Comparison of ENCODE assay signal across 16 cellular contexts in genomic region chr12:132507656-132508055, GRCh38. TPM values are rescaled to one million over a fixed set of nuclear protein-coding genes. Genes with fewer than 3 reads are reported as not detected.
DNase-seq lines count a peak whose midpoint lies in the region; ATAC-seq, FAIRE-seq and TF ChIP-seq lines count a peak whose summit lies in the region.
"Had no signal": no experiment of that assay in that cellular context is flagged by ENCODE, and none has a peak within 500 bp of the region (broad histone marks: within the 10 kb centered on the region; RNA-seq: fewer than 3 reads in every experiment).

No MANE protein-coding gene starts in this region.

- no peak overlapping the region for H3K4me2 ChIP-seq in K562 (ENCODE audit: insufficient read depth, low read length)
- no peak overlapping the region for H3K4me2 ChIP-seq in mesendoderm (ENCODE audit: low read length)
- no peak overlapping the region for H3K4me2 ChIP-seq in PC-9

- no peak for TF ChIP-seq RAD21 in K562 (CRISPR knock-in tag; conservative IDR thresholded peaks at IDR 0.05 in 1 of 2, IDR thresholded peaks at IDR 0.05 in 1 of 2)

- no peak for FAIRE-seq in K562 (lab: Jason Lieb, UNC)

- H3K4me3 Mint-ChIP-seq in natural killer cell = no peak overlapping the region
- no peak overlapping the region for H3K4me3 Mint-ChIP-seq in natural killer cell treated with Interleukin-12 subunit alpha and Interleukin-12 subunit beta and Interleukin-15 and Interleukin-18, amount 100 ng/mL, for 72 hours
- no peak overlapping the region for H3K4me3 Mint-ChIP-seq in activated T-helper 17 cell treated with anti-CD3 and anti-CD28 coated beads, Interleukin-2, amount 50 U/mL, for 72 hours

- no peak for TF ChIP-seq CTCF in natural killer cell (IDR thresholded peaks at IDR 0.05)
- peak; percentile 11 to 33 (median 31); a peak in 2 of 6 replicates for TF ChIP-seq CTCF in K562 (IDR thresholded peaks at IDR 0.05 in 2 of 3, conservative IDR thresholded peaks at IDR 0.05 in 1 of 3; ENCODE audit: insufficient read depth in 2 of 3, low read depth in 1 of 3, low read length in 3 of 3)
- no peak for TF ChIP-seq CTCF in PC-9 (conservative IDR thresholded peaks at IDR 0.05)

- H3K27me3 ChIP-seq in K562 (ENCODE audit: control insufficient read depth in 2 of 2, insufficient read depth in 2 of 2, low read length in 2 of 2) (no peaks in the 10 kb centered on the region), mesendoderm (ENCODE audit: insufficient read depth, low read length, poor library complexity) (no peaks in the 10 kb centered on the region), PC-9 (ENCODE audit: insufficient read depth, low read depth) (no peaks in the 10 kb centered on the region)

- H3K23ac ChIP-seq in mesendoderm (ENCODE audit: low read length) = no peak overlapping the region

- in situ Hi-C loops in K562 (cut with MboI) = no loop called here

- H3K79me1 ChIP-seq in mesendoderm (ENCODE audit: low read length) = peaks cover 12% of the 10 kb centered on the region

- TF ChIP-seq EP300 in K562 (IDR thresholded peaks at IDR 0.05; ENCODE audit: low read length) = no peak

- H3K9me3 ChIP-seq in K562 (replicated peaks; ENCODE audit: control insufficient read depth, insufficient read depth, low read depth, low read length) = no peaks in the 10 kb centered on the region
- H3K9me3 ChIP-seq in PC-9 (ENCODE audit: insufficient read depth, low read depth) = no peaks in the 10 kb centered on the region
- H3K9me3 ChIP-seq: prostate gland had no signal

- DNase-seq in natural killer cell = no peak
- no peak for DNase-seq in natural killer cell treated with Interleukin-12 subunit alpha and Interleukin-12 subunit beta and Interleukin-15 and Interleukin-18, amount 100 ng/mL, for 72 hours (ENCODE audit: low spot score)
- no peak for DNase-seq in K562 (ENCODE audit: extremely low read depth in 1 of 4, low spot score in 3 of 4)
- DNase-seq in mesendoderm = peak; percentile 45
- no peak for DNase-seq in PC-9
- no peak for DNase-seq in dermis blood vessel endothelial cell
- DNase-seq: activated CD4-positive, alpha-beta T cell treated with anti-CD3 and anti-CD28 coated beads for 48 hours; central memory CD4-positive, alpha-beta T cell; DMS153; NCI-H2171; SHP77 treated with DMSO at 0.1 percent for 48 hours had no signal

- intact Hi-C loops in natural killer cell (cut with micrococcal nuclease) (no loop called here), K562 (cut with micrococcal nuclease) (no loop called here), PC-9 (cut with micrococcal nuclease; ENCODE audit: unreplicated experiment) (no loop called here)

- H4K8ac ChIP-seq in mesendoderm (ENCODE audit: low read depth, low read length) = no peak overlapping the region

- no peaks in the 10 kb centered on the region for H3K27me3 Mint-ChIP-seq in natural killer cell (ENCODE audit: low read depth in 2 of 2)
- H3K27me3 Mint-ChIP-seq in natural killer cell treated with Interleukin-12 subunit alpha and Interleukin-12 subunit beta and Interleukin-15 and Interleukin-18, amount 100 ng/mL, for 72 hours = no peaks in the 10 kb centered on the region
- no peaks in the 10 kb centered on the region for H3K27me3 Mint-ChIP-seq in activated T-helper 17 cell treated with anti-CD3 and anti-CD28 coated beads, Interleukin-2, amount 50 U/mL, for 72 hours
- H3K27me3 Mint-ChIP-seq: activated naive CD8-positive, alpha-beta T cell had no signal

- POLR2A ChIA-PET in K562 (lab: Yijun Ruan, JAX) = interaction anchor here (0.6 to 2.0 kb wide), 2 partner anchors 16 to 119 kb away, joined by 3 to 7 read pairs; no protein-coding TSS in a partner anchor
- POLR2A ChIA-PET in PC-9 (lab: Charles Lee; ENCODE audit: unreplicated experiment) = no interaction called here

- peaks cover 47% of the 10 kb centered on the region for H4K20me1 ChIP-seq in K562 (replicated peaks; ENCODE audit: control insufficient read depth, insufficient read depth, low read length)
- H4K20me1 ChIP-seq in PC-9 (ENCODE audit: insufficient read depth) = peaks cover 64% of the 10 kb centered on the region

- H2AK5ac ChIP-seq in mesendoderm (ENCODE audit: low read length) = no peak overlapping the region

- H3K56ac ChIP-seq in mesendoderm (ENCODE audit: low read length) = no peak overlapping the region

- H2BK120ac ChIP-seq in mesendoderm (ENCODE audit: low read depth, low read length) = no peak overlapping the region

- no peak overlapping the region for H3K18ac ChIP-seq in mesendoderm (ENCODE audit: low read length)

- no peak overlapping the region for H3K4ac ChIP-seq in mesendoderm (ENCODE audit: low read depth, low read length)

- no peak overlapping the region for H3K9ac ChIP-seq in K562 (ENCODE audit: insufficient read depth in 1 of 2, low read depth in 2 of 2, low read length in 2 of 2)
- H3K9ac ChIP-seq in mesendoderm (ENCODE audit: low read length) = no peak overlapping the region

- H3K9me3 Mint-ChIP-seq in natural killer cell = no peaks in the 10 kb centered on the region
- H3K9me3 Mint-ChIP-seq in natural killer cell treated with Interleukin-12 subunit alpha and Interleukin-12 subunit beta and Interleukin-15 and Interleukin-18, amount 100 ng/mL, for 72 hours = no peaks in the 10 kb centered on the region
- no peaks in the 10 kb centered on the region for H3K9me3 Mint-ChIP-seq in activated T-helper 17 cell treated with anti-CD3 and anti-CD28 coated beads, Interleukin-2, amount 50 U/mL, for 72 hours
- H3K9me3 Mint-ChIP-seq: T-helper 2 cell treated with Interferon-gamma antibody and Interleukin-4, amounts not matched to agents 5 μg/mL and 100 μg/mL, for 36 hours had no signal

- BruUV-seq in K562 (replicated peaks; lab: Mats Ljungman, UMichigan) = no TSS peak
- BruUV-seq in PC-9 (replicated peaks; lab: Mats Ljungman, UMichigan) = no TSS peak

- H3K4me1 ChIP-seq in K562 (replicated peaks in 1 of 2; ENCODE audit: control insufficient read depth in 2 of 2, insufficient read depth in 2 of 2, low read length in 2 of 2) (peaks cover 6 to 85% of the 10 kb centered on the region in 2 experiments; a peak in 3 of 5 replicates), mesendoderm (ENCODE audit: control insufficient read depth, low read depth, low read length) (peaks cover 8% of the 10 kb centered on the region), PC-9 (replicated peaks; ENCODE audit: insufficient read depth) (no peaks in the 10 kb centered on the region)

- H3K27ac ChIP-seq in K562 (ENCODE audit: extremely low read depth, low read depth, low read length) (no peak overlapping the region), mesendoderm (ENCODE audit: low read depth, low read length) (no peak overlapping the region), PC-9 (no peak overlapping the region)

- H3K9me1 ChIP-seq in K562 (ENCODE audit: control insufficient read depth, insufficient read depth, low read length) = peaks cover 23% of the 10 kb centered on the region

- no peaks in the 10 kb centered on the region for H3K36me3 Mint-ChIP-seq in natural killer cell
- no peaks in the 10 kb centered on the region for H3K36me3 Mint-ChIP-seq in natural killer cell treated with Interleukin-12 subunit alpha and Interleukin-12 subunit beta and Interleukin-15 and Interleukin-18, amount 100 ng/mL, for 72 hours
- H3K36me3 Mint-ChIP-seq in activated T-helper 17 cell treated with anti-CD3 and anti-CD28 coated beads, Interleukin-2, amount 50 U/mL, for 72 hours (ENCODE audit: low read depth) = no peaks in the 10 kb centered on the region
- H3K36me3 Mint-ChIP-seq: activated naive CD8-positive, alpha-beta T cell had no signal

- peaks cover 33 to 45% of the 10 kb centered on the region in 2 donors for H3K4me1 Mint-ChIP-seq in natural killer cell
- H3K4me1 Mint-ChIP-seq in natural killer cell treated with Interleukin-12 subunit alpha and Interleukin-12 subunit beta and Interleukin-15 and Interleukin-18, amount 100 ng/mL, for 72 hours (ENCODE audit: low read depth in 2 of 2) = peaks cover 14 to 25% of the 10 kb centered on the region in 2 donors
- H3K4me1 Mint-ChIP-seq in activated T-helper 17 cell treated with anti-CD3 and anti-CD28 coated beads, Interleukin-2, amount 50 U/mL, for 72 hours = no peaks in the 10 kb centered on the region

- no peak overlapping the region for H2BK5ac ChIP-seq in mesendoderm (ENCODE audit: low read length)

- CTCF ChIA-PET in K562 (lab: Yijun Ruan, JAX; ENCODE audit: low intra/inter-chr PET ratio) (no interaction called here), PC-9 (lab: Charles Lee) (no interaction called here)

- H3K27ac Mint-ChIP-seq in natural killer cell = peak overlapping the region; percentile 77 to 85
- H3K27ac Mint-ChIP-seq in natural killer cell treated with Interleukin-12 subunit alpha and Interleukin-12 subunit beta and Interleukin-15 and Interleukin-18, amount 100 ng/mL, for 72 hours = no peak overlapping the region
- H3K27ac Mint-ChIP-seq in activated T-helper 17 cell treated with anti-CD3 and anti-CD28 coated beads, Interleukin-2, amount 50 U/mL, for 72 hours = no peak overlapping the region
- H3K27ac Mint-ChIP-seq: T-helper 2 cell treated with Interferon-gamma antibody and Interleukin-4, amounts not matched to agents 5 μg/mL and 100 μg/mL, for 36 hours had no signal

- TF ChIP-seq POLR2A in K562 (conservative IDR thresholded peaks at IDR 0.05) = no peak

- ATAC-seq in natural killer cell (no peak), K562 (peak; percentile 3; the same call in 1 of the 3 replicates), HG03460 (IDR thresholded peaks at IDR 0.05; ENCODE audit: unreplicated experiment) (no peak)
- ATAC-seq in natural killer cell treated with Interleukin-12 subunit alpha and Interleukin-12 subunit beta and Interleukin-15 and Interleukin-18, amount 100 ng/mL, for 72 hours = no peak
- ATAC-seq in activated T-helper 17 cell treated with anti-CD3 and anti-CD28 coated beads, Interleukin-2, amount 50 U/mL, for 72 hours (replicated peaks) = no peak

- H3K79me2 ChIP-seq in K562 (ENCODE audit: control insufficient read depth, insufficient read depth, low read length) = peaks cover 51% of the 10 kb centered on the region
- H3K79me2 ChIP-seq in mesendoderm (ENCODE audit: control insufficient read depth, insufficient read depth, low read length) = peaks cover 11% of the 10 kb centered on the region
- H3K79me2 ChIP-seq in PC-9 (ENCODE audit: low read depth) = peaks cover 22% of the 10 kb centered on the region

- H2BK15ac ChIP-seq in mesendoderm (replicated peaks; ENCODE audit: low read depth) = no peak overlapping the region

- no peak overlapping the region for H4K5ac ChIP-seq in mesendoderm (ENCODE audit: low read length)

- no peaks in the 10 kb centered on the region for H3F3A ChIP-seq in PC-9 (ENCODE audit: insufficient read depth, low read depth)

- no peak overlapping the region for H3K4me3 ChIP-seq in K562
- no peak overlapping the region for H3K4me3 ChIP-seq in mesendoderm (ENCODE audit: low read length)
- no peak overlapping the region for H3K4me3 ChIP-seq in PC-9

- 80% methylated on average over 3 of the region's 6 CpGs for WGBS in K562 (ENCODE audit: insufficient coverage, low coverage, missing lambda C conversion rate)
- no CpG with 5 or more reads among the region's 6 CpGs for WGBS in mesendoderm (ENCODE audit: extremely low coverage, insufficient coverage, low lambda C conversion rate)

- H2AFZ ChIP-seq in K562 (ENCODE audit: low read depth, low read length) (no peak overlapping the region), PC-9 (no peak overlapping the region)

- peaks cover 29% of the 10 kb centered on the region; the same call in 1 of the 3 replicates for H3K36me3 ChIP-seq in K562 (ENCODE audit: control insufficient read depth, insufficient read depth, low read length)
- no peaks in the 10 kb centered on the region for H3K36me3 ChIP-seq in mesendoderm (ENCODE audit: control insufficient read depth, insufficient read depth, low read length)
- no peaks in the 10 kb centered on the region for H3K36me3 ChIP-seq in PC-9 (ENCODE audit: low read depth)
- H3K36me3 ChIP-seq: prostate gland had no signal

- no peaks in the 10 kb centered on the region for H3K9me2 ChIP-seq in PC-9 (ENCODE audit: insufficient read depth)

RNA-seq across cellular contexts. Expression of gene FBRSL1, which starts 17.7 kb away (rescaled TPM):
- total RNA-seq in natural killer cell = 10 to 100 TPM; 67.5 to 78.0 (median 76.2) TPM
- total RNA-seq in natural killer cell treated with Interleukin-12 subunit alpha and Interleukin-12 subunit beta and Interleukin-15 and Interleukin-18, amount 100 ng/mL, for 72 hours = 10 to 100 TPM; 38.0 to 91.5 TPM
- total RNA-seq in K562 (2011; cell fraction: chromatin; rRNA removed; ENCODE audit: low replicate concordance) = 25.5 and 41.9 TPM in 2 replicates
- total RNA-seq in K562 (2011; cell fraction: nucleolus; rRNA removed) = 25.0 and 40.7 TPM in 2 replicates
- total RNA-seq in K562 (2011; cell fraction: nucleoplasm; rRNA removed) = 23.3 and 28.3 TPM in 2 replicates
- 21.7 and 24.6 TPM in 2 replicates for total RNA-seq in K562 (2014; rRNA removed)
- 1.1 and 1.3 TPM in 2 replicates for total RNA-seq in K562 (2014; rRNA removed; fragmentation: Illumina TruSeq; extraction: Trizol)
- total RNA-seq in K562 (2015; rRNA removed; fragmentation: Illumina TruSeq; extraction: Trizol) = 7.3 and 12.9 TPM in 2 replicates
- total RNA-seq in K562 (2021) = 112 and 129 TPM in 2 replicates
- 1.9 and 4.3 TPM in 2 replicates for polyA plus RNA-seq in K562 (2011; rRNA removed)
- 3.7 and 13.3 TPM in 2 replicates for polyA plus RNA-seq in K562 (2011; cell fraction: cytosol; rRNA removed)
- 16.7 and 51.7 TPM in 2 replicates for polyA plus RNA-seq in K562 (2011; cell fraction: nucleus; rRNA removed)
- 41.9 and 54.8 TPM in 2 replicates for polyA plus RNA-seq in K562 (2012)
- 29.3 and 35.8 TPM in 2 replicates for polyA plus RNA-seq in K562 (2014; fragmentation: Illumina TruSeq; extraction: Trizol)
- polyA plus RNA-seq in K562 (2014; fragmentation: Nextera tagmentation; extraction: Ambion mirVana) = under 1 TPM; 0.24 to 0.29 TPM
- polyA plus RNA-seq in K562 (2014; rRNA removed) = 27.4 and 32.3 TPM in 2 replicates
- polyA minus RNA-seq in K562 (2011; rRNA and poly(A)+ RNA removed) = 0.81 and 1.8 TPM in 2 replicates
- polyA minus RNA-seq in K562 (2011; cell fraction: cytosol; rRNA and poly(A)+ RNA removed) = 21.0 and 29.9 TPM in 2 replicates
- polyA minus RNA-seq in K562 (2011; cell fraction: nucleus; rRNA and poly(A)+ RNA removed) = 9.0 and 9.3 TPM in 2 replicates
- 86.6 TPM for polyA plus RNA-seq in mesendoderm (2013, experiment 1 of 2)
- polyA plus RNA-seq in mesendoderm (2013, experiment 2 of 2) = 82.2 TPM
- total RNA-seq in PC-9 (2021) = 59.5 and 76.1 TPM in 2 replicates
- 4.4 and 4.8 TPM in 2 replicates for total RNA-seq in dermis blood vessel endothelial cell
- total RNA-seq in activated T-helper 17 cell treated with anti-CD3 and anti-CD28 coated beads, Interleukin-2, amount 50 U/mL, for 72 hours = 10 to 100 TPM; 34.7 to 38.7 TPM

Comparison
In these comparisons a context has a peak if more than half of its experiments do, and no peak if none do; other contexts are left out.
1. H3K27ac Mint-ChIP-seq: peak in natural killer cell (2 of 2); none in natural killer cell treated with Interleukin-12 subunit alpha and Interleukin-12 subunit beta and Interleukin-15 and Interleukin-18, amount 100 ng/mL, for 72 hours (0 of 2) and activated T-helper 17 cell treated with anti-CD3 and anti-CD28 coated beads, Interleukin-2, amount 50 U/mL, for 72 hours (single experiment).
2. CTCF ChIP-seq: peak in K562 (3 of 3); none in natural killer cell (single experiment) and PC-9 (single experiment).